8 cellular contexts compared by ENCODE assay signal in genomic region chr1:36034692-36035091, GRCh38. TPM values are rescaled to one million over a fixed set of nuclear protein-coding genes. Genes with fewer than 3 reads are reported as not detected.
DNase-seq lines count a peak whose midpoint lies in the region; ATAC-seq and TF ChIP-seq lines count a peak whose summit lies in the region.

No MANE protein-coding gene starts in this region.

- no peak for TF ChIP-seq CTCF in epithelial cell of esophagus (IDR thresholded peaks at IDR 0.05; ENCODE audit: insufficient read depth, low read depth, low read length, missing control alignments)

- no peak overlapping the region for H3K27ac ChIP-seq in trophoblast cell (ENCODE audit: low read depth, low read length)

- no peak overlapping the region for H2BK12ac ChIP-seq in trophoblast cell (ENCODE audit: low read length)

- H3K23ac ChIP-seq in trophoblast cell (ENCODE audit: low read length) = no peak overlapping the region

- H3K4me3 ChIP-seq in epithelial cell of esophagus (ENCODE audit: low read length) (no peak overlapping the region), trophoblast cell (ENCODE audit: low read depth, low read length) (no peak overlapping the region)

- H3K27me3 ChIP-seq in trophoblast cell (ENCODE audit: insufficient read depth, low read length) = no peaks in the 10 kb centered on the region

- no peak overlapping the region for H3K4ac ChIP-seq in trophoblast cell (ENCODE audit: low read depth, low read length)

- no peaks in the 10 kb centered on the region for H3K4me1 ChIP-seq in trophoblast cell (ENCODE audit: control insufficient read depth in 1 of 2, insufficient read depth in 2 of 2, low read length in 2 of 2)

- no peak overlapping the region for H2BK120ac ChIP-seq in trophoblast cell (ENCODE audit: insufficient read depth, low read length, poor library complexity)

- no peak overlapping the region for H2BK5ac ChIP-seq in trophoblast cell (ENCODE audit: low read depth, low read length, poor library complexity)

- no peak overlapping the region for H2AK5ac ChIP-seq in trophoblast cell (ENCODE audit: low read length)

- no peak overlapping the region for H3K14ac ChIP-seq in trophoblast cell (ENCODE audit: low read length)

- H3K18ac ChIP-seq in trophoblast cell (ENCODE audit: low read length) = no peak overlapping the region

- H3K9ac ChIP-seq in trophoblast cell (ENCODE audit: low read length) = no peak overlapping the region

- H3K79me1 ChIP-seq in trophoblast cell (ENCODE audit: low read length) = no peaks in the 10 kb centered on the region

- DNase-seq in GM03348 (ENCODE audit: low spot score) = peak; percentile 29
- DNase-seq in NOMO-1 treated with DMSO at 0.1 percent for 48 hours (lab: John Stamatoyannopoulos, UW; ENCODE audit: unreplicated experiment) = peak; percentile 89
- peak; percentile 94 for DNase-seq in epithelial cell of esophagus (ENCODE audit: low read depth)
- peak; percentile 21 to 78 for DNase-seq in trophoblast cell
- no peak for DNase-seq in NCI-H2171 treated with DMSO at 0.1 percent for 48 hours (lab: John Stamatoyannopoulos, UW)

- H3K4me2 ChIP-seq in trophoblast cell (ENCODE audit: low read length) = no peak overlapping the region

- H3K79me2 ChIP-seq in trophoblast cell (ENCODE audit: control insufficient read depth, insufficient read depth, low read length, poor library complexity) = no peaks in the 10 kb centered on the region

- H3K36me3 ChIP-seq in trophoblast cell (ENCODE audit: control insufficient read depth in 1 of 2, insufficient read depth in 2 of 2, low read length in 2 of 2) = peaks cover 2 to 6% of the 10 kb centered on the region in 2 experiments

- H4K91ac ChIP-seq in trophoblast cell (ENCODE audit: low read depth, low read length) = no peak overlapping the region

- TF ChIP-seq POLR2A in GM18505 (IDR thresholded peaks at IDR 0.05; ENCODE audit: borderline replicate concordance, extremely low read depth, insufficient read depth, insufficient read length) = no peak

- no peak overlapping the region for H4K12ac ChIP-seq in trophoblast cell (ENCODE audit: low read depth, low read length)

- no peak for ATAC-seq in GM21619 (IDR thresholded peaks at IDR 0.05; ENCODE audit: unreplicated experiment)
- no peak for ATAC-seq in GM18505 (IDR thresholded peaks at IDR 0.05; ENCODE audit: unreplicated experiment)
- no peak for ATAC-seq in HG02678 (IDR thresholded peaks at IDR 0.05; ENCODE audit: unreplicated experiment)

- no peak overlapping the region for H4K8ac ChIP-seq in trophoblast cell (ENCODE audit: low read depth, low read length)

- H3K9me3 ChIP-seq in trophoblast cell (ENCODE audit: insufficient read depth, low read depth, low read length) = no peaks in the 10 kb centered on the region

- H2AFZ ChIP-seq in trophoblast cell (ENCODE audit: insufficient read depth, low read length, poor library complexity) = no peak overlapping the region

RNA-seq across cellular contexts. Expression of gene TEKT2, which starts 49.2 kb away (rescaled TPM):
- 0.36 and 0.49 TPM in 2 replicates for polyA plus RNA-seq in trophoblast cell (2013)

RNA-seq across cellular contexts. Expression of gene ADPRS, which starts 54.0 kb away (rescaled TPM):
- 14.7 and 16.2 TPM in 2 replicates for polyA plus RNA-seq in trophoblast cell (2013)
